8 cellular contexts compared by ENCODE assay signal in genomic region chr2:61538920-61539559, GRCh38. TPM values are rescaled to one million over a fixed set of nuclear protein-coding genes. Genes with fewer than 3 reads are reported as not detected.
DNase-seq lines count a peak whose midpoint lies in the region; ATAC-seq, FAIRE-seq and TF ChIP-seq lines count a peak whose summit lies in the region.

No MANE protein-coding gene starts in this region.

- no peaks in the 10 kb centered on the region for H3K9me3 Mint-ChIP-seq in IgD-negative memory B cell
- no peaks in the 10 kb centered on the region for H3K9me3 Mint-ChIP-seq in activated naive CD8-positive, alpha-beta T cell (ENCODE audit: low read depth)

- H3K4me3 Mint-ChIP-seq in IgD-negative memory B cell: peak overlapping the region; percentile 96 to 99 (median 98)
- H3K4me3 Mint-ChIP-seq in activated naive CD8-positive, alpha-beta T cell: peak overlapping the region; percentile 99

- H3K4me1 Mint-ChIP-seq in IgD-negative memory B cell: peaks cover 8 to 31% (median 25%) of the 10 kb centered on the region in 3 donors
- peaks cover 32% of the 10 kb centered on the region for H3K4me1 Mint-ChIP-seq in activated naive CD8-positive, alpha-beta T cell (ENCODE audit: low read depth)

- ATAC-seq in GM21825 (IDR thresholded peaks at IDR 0.05; ENCODE audit: unreplicated experiment) (no peak), HG02973 (IDR thresholded peaks at IDR 0.05; ENCODE audit: unreplicated experiment) (no peak)

- H3K9me3 ChIP-seq in DOHH2 (ENCODE audit: control insufficient read depth, insufficient read depth, low read length) (no peaks in the 10 kb centered on the region), small intestine (ENCODE audit: control insufficient read depth, low read depth) (no peaks in the 10 kb centered on the region)

- peaks cover 9% of the 10 kb centered on the region; the same call in 1 of the 2 replicates for H3F3A ChIP-seq in DOHH2 (ENCODE audit: control insufficient read depth, insufficient read depth)

- H3K4me3 ChIP-seq in DOHH2 (ENCODE audit: low read length): peak overlapping the region; percentile 89
- H3K4me3 ChIP-seq in iPS-11a (ENCODE audit: low read depth, low read length): peak overlapping the region; percentile 34
- peak overlapping the region; percentile 24 to 94 for H3K4me3 ChIP-seq in small intestine (ENCODE audit: low read depth in 1 of 2, low read length in 2 of 2)

- H3K36me3 Mint-ChIP-seq in IgD-negative memory B cell: no peaks in the 10 kb centered on the region
- peaks cover 2% of the 10 kb centered on the region for H3K36me3 Mint-ChIP-seq in activated naive CD8-positive, alpha-beta T cell

- H4K20me1 ChIP-seq in DOHH2 (ENCODE audit: control insufficient read depth, insufficient read depth, low read depth, low read length): peaks cover 21% of the 10 kb centered on the region

- H3K36me3 ChIP-seq in DOHH2 (ENCODE audit: control insufficient read depth, low read length) (peaks cover 37% of the 10 kb centered on the region), small intestine (ENCODE audit: control insufficient read depth in 2 of 2, insufficient read depth in 2 of 2, low read length in 2 of 2) (no peaks in the 10 kb centered on the region)

- peak overlapping the region; percentile 80 for H3K4me2 ChIP-seq in DOHH2 (ENCODE audit: low read length)

- H3K4me1 ChIP-seq in DOHH2 (ENCODE audit: control insufficient read depth, low read length) (peaks cover 28% of the 10 kb centered on the region), small intestine (ENCODE audit: control insufficient read depth in 2 of 2, insufficient read depth in 1 of 2, low read depth in 1 of 2, low read length in 1 of 2) (peaks cover 0 to 11% of the 10 kb centered on the region in 2 donors)

- peak overlapping the region; percentile 99 to 100 (median 99) for H3K27ac Mint-ChIP-seq in IgD-negative memory B cell
- H3K27ac Mint-ChIP-seq in activated naive CD8-positive, alpha-beta T cell: peak overlapping the region; percentile 100

- FAIRE-seq in small intestine (lab: Jason Lieb, UNC): no peak

- DNase-seq in RKO (ENCODE audit: low spot score): peak; percentile 43
- DNase-seq in small intestine: peak; percentile 37

- peaks cover 47% of the 10 kb centered on the region for H3K79me2 ChIP-seq in DOHH2 (ENCODE audit: control insufficient read depth, low read length)

- H3K27me3 ChIP-seq in DOHH2 (ENCODE audit: control insufficient read depth, low read length): no peaks in the 10 kb centered on the region
- H3K27me3 ChIP-seq in small intestine (ENCODE audit: control insufficient read depth in 2 of 2, insufficient read depth in 2 of 2, low read length in 2 of 2): no peaks in the 10 kb centered on the region

- no peaks in the 10 kb centered on the region for H3K27me3 Mint-ChIP-seq in IgD-negative memory B cell
- H3K27me3 Mint-ChIP-seq in activated naive CD8-positive, alpha-beta T cell: no peaks in the 10 kb centered on the region

- H3K27ac ChIP-seq in DOHH2 (ENCODE audit: low read depth, low read length) (peak overlapping the region; percentile 80), small intestine (ENCODE audit: low read depth in 1 of 2, low read length in 1 of 2) (peak overlapping the region; percentile 91 to 95)

- no peaks in the 10 kb centered on the region for H3K9me2 ChIP-seq in DOHH2 (replicated peaks; ENCODE audit: control insufficient read depth, low read length)

- no peak for TF ChIP-seq CTCF in DOHH2 (IDR thresholded peaks at IDR 0.05; ENCODE audit: low read depth, low read length, poor library complexity, severe bottlenecking)

- 3% methylated on average over 19 of the region's 19 CpGs for WGBS in small intestine, 3 donors

RNA-seq across cellular contexts. Expression of gene XPO1, which starts 0.9 kb away (rescaled TPM):
- 34.3 TPM for polyA plus RNA-seq in IgD-negative memory B cell
- 10 to 100 TPM; 15.9 to 54.4 (median 23.9) TPM for polyA plus RNA-seq in small intestine

Comparison
In these comparisons a context has a peak if more than half of its experiments do, and no peak if none do; other contexts are left out.
1. H3K4me3 ChIP-seq: peak in every context shown above with its lines; median percentile 89 in DOHH2; 59 in small intestine; 34 in iPS-11a.